ENCODE assay signal across 21 cellular contexts in genomic region chr1:2112280-2112701, GRCh38.
DNase-seq lines count a peak whose midpoint lies in the region; ATAC-seq, FAIRE-seq and TF ChIP-seq lines count a peak whose summit lies in the region.
"Had no signal": no experiment of that assay in that cellular context is flagged by ENCODE, and none has a peak within 500 bp of the region (broad histone marks: within the 10 kb centered on the region; RNA-seq: fewer than 3 reads in every experiment).

No MANE protein-coding gene starts in this region.

- H3K9me3 Mint-ChIP-seq in naive thymus-derived CD4-positive, alpha-beta T cell = no peaks in the 10 kb centered on the region
- H3K9me3 Mint-ChIP-seq: naive thymus-derived CD8-positive, alpha-beta T cell had no signal

- ATAC-seq in naive thymus-derived CD4-positive, alpha-beta T cell = peak; percentile 66
- ATAC-seq: activated CD8-positive, alpha-beta memory T cell treated with anti-CD3 and anti-CD28 coated beads, Interleukin-2, amount 10 ng/mL, durations not matched to agents 7 days and 5 days had no signal

- peak overlapping the region; percentile 38 for H3K27ac ChIP-seq in HL-60 (replicated peaks)
- no peak overlapping the region for H3K27ac ChIP-seq in naive thymus-derived CD4-positive, alpha-beta T cell (ENCODE audit: low read depth, low read length)
- no peak overlapping the region for H3K27ac ChIP-seq in thyroid gland
- H3K27ac ChIP-seq: esophagus muscularis mucosa, GM23248, KMS-11, SJSA1, tibial artery, WERI-Rb-1 had no signal

- intact Hi-C loops in naive thymus-derived CD4-positive, alpha-beta T cell (cut with micrococcal nuclease) = no loop called here
- intact Hi-C loops in thyroid gland (cut with DNase I) = no loop called here

- no peaks in the 10 kb centered on the region for H3K4me1 ChIP-seq in naive thymus-derived CD4-positive, alpha-beta T cell (ENCODE audit: control insufficient read depth in 2 of 2, insufficient read depth in 2 of 2, low read length in 2 of 2)
- no peaks in the 10 kb centered on the region for H3K4me1 ChIP-seq in thyroid gland
- H3K4me1 ChIP-seq: esophagus muscularis mucosa, SJSA1, tibial artery had no signal

- DNase-seq in GM12891 (ENCODE audit: insufficient read length, low spot score) (no peak), HL-60 (ENCODE audit: low read depth in 1 of 2, low spot score in 1 of 2) (peak; percentile 27 to 38), SKM-1 (lab: John Stamatoyannopoulos, UW; ENCODE audit: unreplicated experiment) (peak; percentile 58), thyroid gland (no peak), NCI-H187 (lab: John Stamatoyannopoulos, UW) (no peak), hepatic stellate cell (ENCODE audit: low spot score) (no peak), hippocampal formation (lab: John Stamatoyannopoulos, UW) (no peak)
- no peak for DNase-seq in naive thymus-derived CD4-positive, alpha-beta T cell
- DNase-seq: activated CD8-positive, alpha-beta memory T cell treated with anti-CD3 and anti-CD28 coated beads, Interleukin-2, amount 10 ng/mL, durations not matched to agents 7 days and 5 days; activated gamma-delta T cell treated with Interleukin-2 at 50 U/mL for 16 hours; DMS79 treated with DMSO at 0.1 percent for 48 hours; GM23248; NCI-H1694 treated with DMSO at 0.1 percent for 48 hours; NCI-H748 treated with DMSO at 0.1 percent for 48 hours; stimulated activated CD4-positive, alpha-beta T cell treated with anti-CD3 and anti-CD28 coated beads, Interleukin-2, amount 100 ng/mL, for 24 hours; tibial artery; WERI-Rb-1 had no signal

- POLR2A ChIA-PET in naive thymus-derived CD4-positive, alpha-beta T cell (lab: Charles Lee) = no interaction called here

- WGBS in thyroid gland, 2 donors = 72 to 78% methylated on average over 17 of the region's 17 CpGs

- no peak for FAIRE-seq in GM12891 (lab: Jason Lieb, UNC)

- CTCF ChIA-PET in naive thymus-derived CD4-positive, alpha-beta T cell (lab: Charles Lee) = no interaction called here

- no peak overlapping the region for H3K4me3 Mint-ChIP-seq in naive thymus-derived CD4-positive, alpha-beta T cell
- H3K4me3 Mint-ChIP-seq: activated CD8-positive, alpha-beta memory T cell treated with anti-CD3 and anti-CD28 coated beads, Interleukin-2, amount 10 ng/mL, durations not matched to agents 7 days and 5 days; naive thymus-derived CD8-positive, alpha-beta T cell had no signal

- no peaks in the 10 kb centered on the region for H3K36me3 ChIP-seq in naive thymus-derived CD4-positive, alpha-beta T cell (ENCODE audit: control insufficient read depth in 2 of 3, insufficient read depth in 3 of 3, low read length in 3 of 3)
- no peaks in the 10 kb centered on the region for H3K36me3 ChIP-seq in thyroid gland
- H3K36me3 ChIP-seq: esophagus muscularis mucosa, SJSA1, tibial artery, WERI-Rb-1 had no signal

- no peak overlapping the region for H3K4me3 ChIP-seq in HL-60 (replicated peaks; ENCODE audit: insufficient read depth, low read length)
- H3K4me3 ChIP-seq in naive thymus-derived CD4-positive, alpha-beta T cell (ENCODE audit: low read length) = no peak overlapping the region
- no peak overlapping the region for H3K4me3 ChIP-seq in thyroid gland (replicated peaks in 1 of 3)
- H3K4me3 ChIP-seq: esophagus muscularis mucosa, GM23248, SJSA1, tibial artery had no signal

- no peak overlapping the region for H3K27ac Mint-ChIP-seq in naive thymus-derived CD4-positive, alpha-beta T cell
- H3K27ac Mint-ChIP-seq: activated CD8-positive, alpha-beta memory T cell treated with anti-CD3 and anti-CD28 coated beads, Interleukin-2, amount 10 ng/mL, durations not matched to agents 7 days and 5 days; naive thymus-derived CD8-positive, alpha-beta T cell had no signal

- H3K36me3 Mint-ChIP-seq in naive thymus-derived CD4-positive, alpha-beta T cell = peaks cover 0 to 5% (median 0%) of the 10 kb centered on the region in 5 donors
- H3K36me3 Mint-ChIP-seq: activated CD8-positive, alpha-beta memory T cell treated with anti-CD3 and anti-CD28 coated beads, Interleukin-2, amount 10 ng/mL, durations not matched to agents 7 days and 5 days had no signal

- TF ChIP-seq CTCF in HL-60 (IDR thresholded peaks at IDR 0.05; ENCODE audit: insufficient read depth, low read length) = no peak
- TF ChIP-seq CTCF in thyroid gland (IDR thresholded peaks at IDR 0.05) = no peak

- H3K9me3 ChIP-seq in naive thymus-derived CD4-positive, alpha-beta T cell (ENCODE audit: control insufficient read depth in 2 of 3, low read length in 3 of 3) = no peaks in the 10 kb centered on the region
- no peaks in the 10 kb centered on the region for H3K9me3 ChIP-seq in thyroid gland
- H3K9me3 ChIP-seq: esophagus muscularis mucosa, SJSA1, tibial artery had no signal

- peaks cover 0 to 15% (median 10%) of the 10 kb centered on the region in 7 donors for H3K4me1 Mint-ChIP-seq in naive thymus-derived CD4-positive, alpha-beta T cell

- H3K27me3 Mint-ChIP-seq in naive thymus-derived CD4-positive, alpha-beta T cell = no peaks in the 10 kb centered on the region
- H3K27me3 Mint-ChIP-seq: activated CD8-positive, alpha-beta memory T cell treated with anti-CD3 and anti-CD28 coated beads, Interleukin-2, amount 10 ng/mL, durations not matched to agents 7 days and 5 days; naive thymus-derived CD8-positive, alpha-beta T cell had no signal

- H3K27me3 ChIP-seq in HL-60 (ENCODE audit: insufficient read depth, poor library complexity, severe bottlenecking) = no peaks in the 10 kb centered on the region
- H3K27me3 ChIP-seq in naive thymus-derived CD4-positive, alpha-beta T cell (ENCODE audit: control insufficient read depth in 2 of 2, insufficient read depth in 2 of 2, low read length in 2 of 2) = no peaks in the 10 kb centered on the region
- H3K27me3 ChIP-seq in thyroid gland = no peaks in the 10 kb centered on the region

- no peak for TF ChIP-seq POLR2A in GM12891 (IDR thresholded peaks at IDR 0.05; ENCODE audit: low read depth, low read length)
- TF ChIP-seq POLR2A in thyroid gland (IDR thresholded peaks at IDR 0.05) = no peak

TF ChIP-seq in GM12891, 5 proteins besides CTCF, POLR2A, EP300 and RAD21:
- TF ChIP-seq POU2F2 (IDR thresholded peaks at IDR 0.05; ENCODE audit: low read depth, low read length) (no peak), SPI1 (IDR thresholded peaks at IDR 0.05; ENCODE audit: low read depth, low read length) (peak; percentile 91)

Comparison
In these comparisons a context has a peak if more than half of its experiments do, and no peak if none do; other contexts are left out.
1. DNase-seq: peak in HL-60 (2 of 2) and SKM-1 (single experiment); none in GM12891 (single experiment), naive thymus-derived CD4-positive, alpha-beta T cell (0 of 9), thyroid gland (0 of 2), NCI-H187 (0 of 2), hepatic stellate cell (single experiment) and hippocampal formation (0 of 2).